8 cellular contexts compared by ENCODE assay signal in the genomic region with DNA sequence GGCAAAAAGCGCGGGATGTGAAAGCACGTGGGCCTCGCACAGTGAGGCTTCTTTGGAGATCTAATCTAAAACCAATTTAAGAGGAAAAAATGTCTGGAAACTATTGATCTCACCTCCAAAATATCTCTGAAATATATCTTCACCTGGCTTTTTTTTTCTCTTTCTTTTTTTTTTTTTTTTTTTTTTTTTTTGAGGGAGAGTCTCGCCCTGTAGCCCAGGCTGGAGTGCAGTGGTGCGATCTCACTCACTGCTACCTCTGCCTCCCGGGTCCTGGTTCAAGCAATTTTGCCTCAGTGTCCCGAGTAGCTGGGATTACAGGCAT. TPM values are rescaled to one million over a fixed set of nuclear protein-coding genes. Genes with fewer than 3 reads are reported as not detected.
DNase-seq lines count a peak whose midpoint lies in the region; ATAC-seq and TF ChIP-seq lines count a peak whose summit lies in the region.

No MANE protein-coding gene starts in this region.

- peaks cover 6% of the 10 kb centered on the region for H3K9me3 Mint-ChIP-seq in activated naive CD8-positive, alpha-beta T cell treated with anti-CD3 and anti-CD28 coated beads, Interleukin-2, amount 10 ng/mL, durations not matched to agents 7 days and 5 days
- peaks cover 14% of the 10 kb centered on the region for H3K9me3 Mint-ChIP-seq in mesothelial cell of epicardium

- H3K9me3 ChIP-seq in heart right ventricle (peaks cover 0 to 8% (median 0%) of the 10 kb centered on the region in 11 donors), upper lobe of right lung (no peaks in the 10 kb centered on the region), left lung (no peaks in the 10 kb centered on the region)

- H3K27me3 ChIP-seq in heart right ventricle (peaks cover 0 to 14% (median 0%) of the 10 kb centered on the region in 7 donors), upper lobe of right lung (no peaks in the 10 kb centered on the region), left lung (peaks cover 0 to 6% of the 10 kb centered on the region in 2 donors)

- peaks cover 7% of the 10 kb centered on the region for H3K4me1 Mint-ChIP-seq in activated naive CD8-positive, alpha-beta T cell treated with anti-CD3 and anti-CD28 coated beads, Interleukin-2, amount 10 ng/mL, durations not matched to agents 7 days and 5 days
- H3K4me1 Mint-ChIP-seq in mesothelial cell of epicardium = peaks cover 4% of the 10 kb centered on the region

- H3K4me3 ChIP-seq in heart right ventricle = peak overlapping the region in 8 of 10 donors; percentile 51 to 83 (median 74)
- peak overlapping the region; percentile 60 for H3K4me3 ChIP-seq in upper lobe of right lung
- H3K4me3 ChIP-seq in left lung = peak overlapping the region in 1 of 2 donors; percentile 54

- TF ChIP-seq CTCF in heart right ventricle (IDR thresholded peaks at IDR 0.05) = no peak
- TF ChIP-seq CTCF in mesothelial cell of epicardium (IDR thresholded peaks at IDR 0.05; ENCODE audit: unreplicated experiment) = no peak
- no peak for TF ChIP-seq CTCF in upper lobe of right lung (IDR thresholded peaks at IDR 0.05)
- TF ChIP-seq CTCF in left lung (IDR thresholded peaks at IDR 0.05) = no peak

- intact Hi-C loops in heart right ventricle (cut with DNase I) (no loop called here), left cardiac atrium (cut with DNase I) (no loop called here), upper lobe of right lung (cut with DNase I) (no loop called here), left lung (cut with DNase I) (no loop called here)

- DNase-seq in heart right ventricle (no peak), left cardiac atrium (no peak), mesothelial cell of epicardium (ENCODE audit: low spot score in 2 of 2, unreplicated experiment in 2 of 2) (no peak), upper lobe of right lung (no peak), SIG-M5 treated with dmso at 0.1 percent for 504 hours (lab: John Stamatoyannopoulos, UW; ENCODE audit: unreplicated experiment) (no peak), left lung (no peak), NCI-H1694 treated with DMSO at 0.1 percent for 48 hours (lab: John Stamatoyannopoulos, UW) (no peak)
- no peak for DNase-seq in activated naive CD8-positive, alpha-beta T cell treated with anti-CD3 and anti-CD28 coated beads, Interleukin-2, amount 10 ng/mL, durations not matched to agents 7 days and 5 days

- no peaks in the 10 kb centered on the region for H3K27me3 Mint-ChIP-seq in activated naive CD8-positive, alpha-beta T cell treated with anti-CD3 and anti-CD28 coated beads, Interleukin-2, amount 10 ng/mL, durations not matched to agents 7 days and 5 days
- H3K27me3 Mint-ChIP-seq in mesothelial cell of epicardium (ENCODE audit: low read depth) = no peaks in the 10 kb centered on the region

- WGBS in heart right ventricle, 2 donors = 46 to 49% methylated on average over 8 of the region's 8 CpGs

- peaks cover 0 to 8% (median 0%) of the 10 kb centered on the region in 9 donors for H3K4me1 ChIP-seq in heart right ventricle
- H3K4me1 ChIP-seq in upper lobe of right lung = no peaks in the 10 kb centered on the region
- H3K4me1 ChIP-seq in left lung = no peaks in the 10 kb centered on the region

- H3K27ac Mint-ChIP-seq in activated naive CD8-positive, alpha-beta T cell treated with anti-CD3 and anti-CD28 coated beads, Interleukin-2, amount 10 ng/mL, durations not matched to agents 7 days and 5 days = peak overlapping the region; percentile 84
- peak overlapping the region; percentile 87 for H3K27ac Mint-ChIP-seq in mesothelial cell of epicardium

- peak overlapping the region; percentile 73 for H3K4me3 Mint-ChIP-seq in activated naive CD8-positive, alpha-beta T cell treated with anti-CD3 and anti-CD28 coated beads, Interleukin-2, amount 10 ng/mL, durations not matched to agents 7 days and 5 days
- H3K4me3 Mint-ChIP-seq in mesothelial cell of epicardium = peak overlapping the region; percentile 67

- H3K36me3 Mint-ChIP-seq in activated naive CD8-positive, alpha-beta T cell treated with anti-CD3 and anti-CD28 coated beads, Interleukin-2, amount 10 ng/mL, durations not matched to agents 7 days and 5 days = no peaks in the 10 kb centered on the region
- no peaks in the 10 kb centered on the region for H3K36me3 Mint-ChIP-seq in mesothelial cell of epicardium

- peak overlapping the region in 8 of 10 donors; percentile 81 to 98 (median 97) for H3K27ac ChIP-seq in heart right ventricle
- H3K27ac ChIP-seq in upper lobe of right lung = peak overlapping the region; percentile 96
- H3K27ac ChIP-seq in left lung = peak overlapping the region in 1 of 2 donors; percentile 97

- H3K36me3 ChIP-seq in heart right ventricle (no peaks in the 10 kb centered on the region), upper lobe of right lung (no peaks in the 10 kb centered on the region), left lung (no peaks in the 10 kb centered on the region)

- ATAC-seq in heart right ventricle = no peak
- no peak for ATAC-seq in left cardiac atrium
- no peak for ATAC-seq in activated naive CD8-positive, alpha-beta T cell treated with anti-CD3 and anti-CD28 coated beads, Interleukin-2, amount 10 ng/mL, durations not matched to agents 7 days and 5 days (ENCODE audit: low read depth)
- no peak for ATAC-seq in upper lobe of right lung
- no peak for ATAC-seq in left lung

- POLR2A ChIA-PET in activated naive CD8-positive, alpha-beta T cell treated with anti-CD3 and anti-CD28 coated beads, Interleukin-2, amount 10 ng/mL, durations not matched to agents 7 days and 5 days (lab: Charles Lee) = interaction anchor here (0.6 to 1.6 kb wide), 8 partner anchors 19 to 836 kb away, joined by 3 to 8 read pairs (median 4); a partner anchor contains a TSS

RNA-seq across cellular contexts. Expression of a gene that starts 0.4 kb away (rescaled TPM):
- total RNA-seq in heart right ventricle = 1 to 10 TPM; 3.3 to 7.4 (median 6.1) TPM
- polyA plus RNA-seq in heart right ventricle = 10 to 100 TPM in 1 of 2 donors, 1 to 10 TPM in 1; 1.3 to 23.2 TPM
- 1 to 10 TPM; 3.9 to 4.1 TPM for total RNA-seq in left cardiac atrium
- total RNA-seq in activated naive CD8-positive, alpha-beta T cell treated with anti-CD3 and anti-CD28 coated beads, Interleukin-2, amount 10 ng/mL, durations not matched to agents 7 days and 5 days = 10 to 100 TPM; 12.9 to 14.4 TPM
- total RNA-seq in mesothelial cell of epicardium = 13.4 to 13.6 TPM (median 13.5 TPM) in 3 replicates
- total RNA-seq in upper lobe of right lung = 8.4 TPM
- total RNA-seq in left lung = 1 to 10 TPM; 3.3 to 3.4 TPM
